1 cellular context compared by ENCODE assay signal in genomic region chr18:22485808-22486244, GRCh38.
TF ChIP-seq lines count a peak whose summit lies in the region.

No MANE protein-coding gene starts in this region.

TF ChIP-seq in HCT116, 20 proteins besides CTCF, POLR2A, EP300 and RAD21 (continued from another document):
- TF ChIP-seq ATF3 (IDR thresholded peaks at IDR 0.05) (peak; percentile 67), CBX3 (IDR thresholded peaks at IDR 0.05; ENCODE audit: low read depth) (0 out of 2 replicates have a peak, but pooled peaks have one; percentile 27), JUND (IDR thresholded peaks at IDR 0.05) (peak; percentile 23; the same call in 1 of the 2 replicates), FOSL1 (IDR thresholded peaks at IDR 0.05; ENCODE audit: low read depth) (0 out of 2 replicates have a peak, but pooled peaks have one; percentile 27), ZBTB33 (IDR thresholded peaks at IDR 0.05; ENCODE audit: extremely low read depth, insufficient replicate concordance, low read length) (no peak)
